1 cellular context compared by ENCODE assay signal in genomic region chr6:112223070-112223861, GRCh38.
TF ChIP-seq lines count a peak whose summit lies in the region.

No MANE protein-coding gene starts in this region.

TF ChIP-seq in IMR-90, 13 proteins besides CTCF, POLR2A, EP300 and RAD21 (continued from another document):
- no peak for TF ChIP-seq CHD1 (IDR thresholded peaks at IDR 0.05; ENCODE audit: low read depth, low read length)
